Comparison of ENCODE assay signal across 23 cellular contexts in genomic region chr1:176617881-176618280, GRCh38.
"Had no signal": no experiment of that assay in that cellular context is flagged by ENCODE, and none has a peak within 500 bp of the region (broad histone marks: within the 10 kb centered on the region; RNA-seq: fewer than 3 reads in every experiment).

No MANE protein-coding gene starts in this region.

- H3K36me3 ChIP-seq: brain microvascular endothelial cell, prostate gland, tibial artery, WERI-Rb-1 had no signal

- H3K4me3 ChIP-seq: hepatocyte, prostate gland, tibial artery had no signal

- H3K79me2 ChIP-seq: hepatocyte had no signal

- H3K4me2 ChIP-seq: hepatocyte had no signal

- H2AFZ ChIP-seq: hepatocyte had no signal

- DNase-seq: activated CD4-positive, alpha-beta T cell treated with anti-CD3 and anti-CD28 coated beads, Interleukin-2, amount 10 ng/mL, durations not matched to agents 7 days and 5 days; activated CD4-positive, CD25-positive, alpha-beta regulatory T cell treated with anti-CD3 and anti-CD28 coated beads, Interleukin-2, amount 50 U/mL, for 72 hours; activated CD8-positive, alpha-beta memory T cell treated with anti-CD3 and anti-CD28 coated beads, Interleukin-2, amount 10 ng/mL, durations not matched to agents 7 days and 5 days; activated CD8-positive, alpha-beta T cell treated with anti-CD3 and anti-CD28 coated beads for 36 hours; activated gamma-delta T cell treated with Interleukin-2 at 50 U/mL for 16 hours; activated T-cell treated with anti-CD3 and anti-CD28 coated beads for 4 hours; anterior cingulate cortex; brain microvascular endothelial cell; caudate nucleus; effector CD4-positive, alpha-beta T cell; erythroblast; glutamatergic neuron; left ventricle myocardium superior; mammary epithelial cell; midbrain; natural killer cell; right cardiac atrium; stimulated activated CD4-positive, alpha-beta T cell treated with anti-CD3 and anti-CD28 coated beads, Interleukin-1b, Interleukin-23, amount 100 ng/mL, for 48 hours; stimulated activated naive CD8-positive, alpha-beta T cell treated with anti-CD3 and anti-CD28 coated beads, Interleukin-15, amount 100 ng/mL, for 72 hours; tibial artery; WERI-Rb-1 had no signal

- ATAC-seq: activated CD8-positive, alpha-beta memory T cell treated with anti-CD3 and anti-CD28 coated beads, Interleukin-2, amount 10 ng/mL, durations not matched to agents 7 days and 5 days; activated CD8-positive, alpha-beta T cell treated with anti-CD3 and anti-CD28 coated beads for 36 hours; left ventricle myocardium superior; natural killer cell; right cardiac atrium; stimulated activated naive CD8-positive, alpha-beta T cell treated with anti-CD3 and anti-CD28 coated beads, Interleukin-15, amount 100 ng/mL, for 72 hours had no signal

- H3K9me3 ChIP-seq: prostate gland had no signal

- H3K4me1 ChIP-seq: prostate gland, tibial artery had no signal

- H3K27ac ChIP-seq: brain microvascular endothelial cell, hepatocyte, prostate gland, tibial artery, WERI-Rb-1 had no signal

- H3K27me3 ChIP-seq: brain microvascular endothelial cell, hepatocyte, tibial artery had no signal
